13 cellular contexts compared by ENCODE assay signal in genomic region chr7:30598121-30598876, GRCh38. TPM values are rescaled to one million over a fixed set of nuclear protein-coding genes. Genes with fewer than 3 reads are reported as not detected.
DNase-seq lines count a peak whose midpoint lies in the region; TF ChIP-seq lines count a peak whose summit lies in the region.
"Had no signal": no experiment of that assay in that cellular context is flagged by ENCODE, and none has a peak within 500 bp of the region (broad histone marks: within the 10 kb centered on the region; RNA-seq: fewer than 3 reads in every experiment).

No MANE protein-coding gene starts in this region.

- no peaks in the 10 kb centered on the region for H3K27me3 ChIP-seq in HUES48 (ENCODE audit: control insufficient read depth, insufficient read depth, low read length)
- no peaks in the 10 kb centered on the region for H3K27me3 ChIP-seq in hepatocyte
- H3K27me3 ChIP-seq: neutrophil had no signal

- peak overlapping the region; percentile 83 for H3K4me2 ChIP-seq in hepatocyte

- DNase-seq in Calu3 (no peak), amniotic epithelial cell (ENCODE audit: low read depth) (peak; percentile 70), hepatocyte (ENCODE audit: low spot score) (no peak), head of caudate nucleus (no peak), cerebellar nuclear complex (lab: John Stamatoyannopoulos, UW) (no peak), GF-D8 (lab: John Stamatoyannopoulos, UW) (no peak)
- DNase-seq: DMS79 treated with DMSO at 0.1 percent for 48 hours, foreskin melanocyte, left ventricle myocardium inferior, NCI-H1436 treated with DMSO at 0.1 percent for 48 hours had no signal

- BruUV-seq in Calu3 (replicated peaks; lab: Mats Ljungman, UMichigan) = no TSS peak

- CTCF ChIA-PET in Calu3 (lab: Charles Lee) = interaction anchor here (0.7 to 0.8 kb wide), 2 partner anchors 16 to 20 kb away, joined by 3 read pairs; no protein-coding TSS in a partner anchor

- H3K27ac Mint-ChIP-seq in Calu3 (ENCODE audit: unreplicated experiment) = peak overlapping the region; percentile 89

- peaks cover 19% of the 10 kb centered on the region for H3K4me1 Mint-ChIP-seq in Calu3 (ENCODE audit: low read depth, unreplicated experiment)

- no peak for TF ChIP-seq CTCF in Calu3 (IDR thresholded peaks at IDR 0.05; ENCODE audit: unreplicated experiment)
- TF ChIP-seq CTCF in hepatocyte (IDR thresholded peaks at IDR 0.05; ENCODE audit: poor library complexity) = no peak

- peaks cover 30% of the 10 kb centered on the region for H4K20me1 ChIP-seq in hepatocyte (ENCODE audit: insufficient read depth, poor library complexity, severe bottlenecking)

- H3K9me3 ChIP-seq in HUES48 (ENCODE audit: control insufficient read depth, insufficient read depth, low read length) = no peaks in the 10 kb centered on the region
- H3K9me3 ChIP-seq in hepatocyte (ENCODE audit: low read depth) = no peaks in the 10 kb centered on the region
- H3K9me3 ChIP-seq: left ventricle myocardium inferior, neutrophil had no signal

- H3K27ac ChIP-seq in HUES48 (ENCODE audit: low read depth, low read length) = no peak overlapping the region
- no peak overlapping the region for H3K27ac ChIP-seq in hepatocyte
- H3K27ac ChIP-seq: left ventricle myocardium inferior, neutrophil had no signal

- peak overlapping the region; percentile 100; the same call in 1 of the 2 replicates for H3K4me3 ChIP-seq in HUES48 (ENCODE audit: low read depth, low read length)
- H3K4me3 ChIP-seq in hepatocyte = no peak overlapping the region
- H3K4me3 ChIP-seq: left ventricle myocardium inferior had no signal

- no peaks in the 10 kb centered on the region for H3K27me3 Mint-ChIP-seq in Calu3 (ENCODE audit: unreplicated experiment)
- H3K27me3 Mint-ChIP-seq: central memory CD8-positive, alpha-beta T cell had no signal

- intact Hi-C loops in Calu3 (cut with micrococcal nuclease; ENCODE audit: unreplicated experiment) = no loop called here
- intact Hi-C loops in head of caudate nucleus (cut with DNase I) = no loop called here

- WGBS in hepatocyte (ENCODE audit: low lambda C conversion rate, missing lambda C conversion rate) = 89% methylated on average over 13 of the region's 13 CpGs

- peaks cover 82% of the 10 kb centered on the region for H3K79me2 ChIP-seq in hepatocyte

- no peaks in the 10 kb centered on the region for H3K9me3 Mint-ChIP-seq in Calu3 (ENCODE audit: low read depth, unreplicated experiment)
- H3K9me3 Mint-ChIP-seq: central memory CD8-positive, alpha-beta T cell had no signal

- no peak overlapping the region for H3K9ac ChIP-seq in HUES48 (ENCODE audit: low read depth, low read length)

- peaks cover 94% of the 10 kb centered on the region for H3K36me3 Mint-ChIP-seq in Calu3 (ENCODE audit: insufficient read depth, unreplicated experiment)

- H3K36me3 ChIP-seq in HUES48 (ENCODE audit: control insufficient read depth, insufficient read depth, low read length) (peaks cover 62% of the 10 kb centered on the region), hepatocyte (replicated peaks; ENCODE audit: insufficient read depth, low read depth) (no peaks in the 10 kb centered on the region)

- H3K4me3 Mint-ChIP-seq in Calu3 (ENCODE audit: low read depth, unreplicated experiment) = peak overlapping the region; percentile 91
- H3K4me3 Mint-ChIP-seq: central memory CD8-positive, alpha-beta T cell had no signal

- H2AFZ ChIP-seq in hepatocyte = no peak overlapping the region

- H3K4me1 ChIP-seq in HUES48 (ENCODE audit: control insufficient read depth, insufficient read depth, low read length) (peaks cover 19% of the 10 kb centered on the region), hepatocyte (ENCODE audit: insufficient read depth) (peaks cover 9% of the 10 kb centered on the region)

- no peaks in the 10 kb centered on the region for H3K9me2 ChIP-seq in hepatocyte (replicated peaks; ENCODE audit: insufficient read depth)

RNA-seq across cellular contexts. Expression of gene GARS1, which starts 3.6 kb away (rescaled TPM):
- total RNA-seq in Calu3 (2022) (244 and 283 TPM in 2 replicates), hepatocyte (151 and 163 TPM in 2 replicates)
- 111 and 131 TPM in 2 replicates for polyA plus RNA-seq in hepatocyte
